Comparison of ENCODE assay signal across 11 cellular contexts in the genomic region with DNA sequence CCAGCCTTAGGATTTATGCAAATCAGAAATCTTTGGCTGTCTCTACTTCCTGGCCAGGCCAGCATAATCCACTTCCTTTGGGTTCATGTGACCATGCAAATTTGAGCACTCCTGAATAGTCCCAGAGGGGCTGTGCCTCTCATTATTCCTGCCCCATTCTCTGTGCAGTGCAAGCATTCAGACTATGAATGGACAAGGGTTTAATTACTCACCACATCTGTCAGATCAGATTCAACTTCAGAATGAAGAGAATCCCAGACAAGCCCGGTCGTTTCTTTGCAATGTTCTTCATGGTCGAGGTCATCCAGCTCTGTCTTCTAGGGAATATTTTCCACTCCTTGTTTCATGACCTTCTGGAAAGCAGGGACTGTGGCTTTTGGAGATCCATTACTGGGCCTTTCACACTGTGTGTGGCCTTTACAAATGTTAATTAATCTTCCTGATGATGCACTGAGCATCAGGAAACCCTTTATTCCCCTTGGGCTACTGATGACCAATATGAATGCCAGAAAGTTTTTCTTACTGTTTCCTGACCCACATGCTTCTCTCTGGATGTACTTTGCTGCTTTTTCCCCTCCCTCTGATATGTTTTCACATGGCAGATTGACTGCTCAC.
DNase-seq lines count a peak whose midpoint lies in the region; ATAC-seq and TF ChIP-seq lines count a peak whose summit lies in the region.
"Had no signal": no experiment of that assay in that cellular context is flagged by ENCODE, and none has a peak within 500 bp of the region (broad histone marks: within the 10 kb centered on the region; RNA-seq: fewer than 3 reads in every experiment).

No MANE protein-coding gene starts in this region.

- DNase-seq in MCF 10A (ENCODE audit: unreplicated experiment) (no peak), breast epithelium (ENCODE audit: low spot score in 2 of 2) (no peak), NCI-H526 (lab: John Stamatoyannopoulos, UW) (peak; percentile 83 to 89), foreskin melanocyte (peak; percentile 94), stromal cell of bone marrow (ENCODE audit: low read depth) (peak; percentile 22), AG08396 (ENCODE audit: low spot score) (no peak), COR-L47 (lab: John Stamatoyannopoulos, UW) (no peak)
- DNase-seq: activated gamma-delta T cell treated with Interleukin-2 at 50 U/mL for 16 hours, psoas muscle had no signal

- H3K9me3 Mint-ChIP-seq in MCF 10A (ENCODE audit: unreplicated experiment): no peaks in the 10 kb centered on the region
- H3K9me3 Mint-ChIP-seq: IgD-negative memory B cell had no signal

- no peak overlapping the region for H3K4me3 Mint-ChIP-seq in MCF 10A (ENCODE audit: unreplicated experiment)

- H3K4me3 ChIP-seq in breast epithelium: no peak overlapping the region
- H3K4me3 ChIP-seq: psoas muscle had no signal

- TF ChIP-seq POLR2A in breast epithelium (IDR thresholded peaks at IDR 0.05): no peak

- H3K4me1 Mint-ChIP-seq in MCF 10A (ENCODE audit: insufficient read depth, unreplicated experiment): peaks cover 10% of the 10 kb centered on the region

- intact Hi-C loops in MCF 10A (cut with micrococcal nuclease) (no loop called here), breast epithelium (cut with DNase I; ENCODE audit: low total_unique reads) (no loop called here)

- peak overlapping the region; percentile 21 for H3K27ac Mint-ChIP-seq in MCF 10A (ENCODE audit: low read depth, unreplicated experiment)

- BruUV-seq in MCF 10A (replicated peaks; lab: Mats Ljungman, UMichigan): no TSS peak

- no peaks in the 10 kb centered on the region for H3K27me3 ChIP-seq in breast epithelium

- H3K9me3 ChIP-seq in breast epithelium: no peaks in the 10 kb centered on the region
- H3K9me3 ChIP-seq: psoas muscle had no signal

- no peak for ATAC-seq in GM18498 (IDR thresholded peaks at IDR 0.05; ENCODE audit: unreplicated experiment)

- CTCF ChIA-PET in MCF 10A (lab: Yijun Ruan, JAX): interaction anchor here (0.7 to 2.7 kb wide), 2 partner anchors 11 to 183 kb away, joined by 3 to 11 read pairs; no protein-coding TSS in a partner anchor

- H3K4me1 ChIP-seq in breast epithelium: peaks cover 0 to 5% of the 10 kb centered on the region in 2 donors

- peak overlapping the region in 1 of 2 donors; percentile 7 for H3K27ac ChIP-seq in breast epithelium
- H3K27ac ChIP-seq: psoas muscle had no signal

- H3K36me3 Mint-ChIP-seq in MCF 10A (ENCODE audit: insufficient read depth, unreplicated experiment): no peaks in the 10 kb centered on the region

- no peaks in the 10 kb centered on the region for H3K27me3 Mint-ChIP-seq in MCF 10A (ENCODE audit: insufficient read depth, unreplicated experiment)
- H3K27me3 Mint-ChIP-seq: IgD-negative memory B cell had no signal

- H3K36me3 ChIP-seq in breast epithelium: no peaks in the 10 kb centered on the region

- TF ChIP-seq CTCF in MCF 10A (IDR thresholded peaks at IDR 0.05; ENCODE audit: unreplicated experiment): no peak
- no peak for TF ChIP-seq CTCF in breast epithelium (IDR thresholded peaks at IDR 0.05)

- POLR2A ChIA-PET in MCF 10A (lab: Yijun Ruan, JAX): interaction anchor here (0.6 kb wide), 1 partner anchor 404 kb away, joined by 3 read pairs; no protein-coding TSS in a partner anchor

Comparison
In these comparisons a context has a peak if more than half of its experiments do, and no peak if none do; other contexts are left out.
1. DNase-seq: peak in NCI-H526 (2 of 2), foreskin melanocyte (single experiment) and stromal cell of bone marrow (single experiment); none in MCF 10A (single experiment), breast epithelium (0 of 2), AG08396 (single experiment) and COR-L47 (single experiment).